In genomic region chr2:239912171-239912937, GRCh38 we compare ENCODE assay signal across 17 cellular contexts.
DNase-seq lines count a peak whose midpoint lies in the region; ATAC-seq, FAIRE-seq and TF ChIP-seq lines count a peak whose summit lies in the region.
"Had no signal": no experiment of that assay in that cellular context is flagged by ENCODE, and none has a peak within 500 bp of the region (broad histone marks: within the 10 kb centered on the region; RNA-seq: fewer than 3 reads in every experiment).

No MANE protein-coding gene starts in this region.

- peaks cover 0 to 4% (median 0%) of the 10 kb centered on the region in 3 experiments; a peak in 2 of 7 replicates for H3K36me3 Mint-ChIP-seq in H9 (ENCODE audit: insufficient read depth in 1 of 3, low read depth in 3 of 3)

- H3K9ac ChIP-seq in H9 (ENCODE audit: extremely low read depth, insufficient read length, low read length): no peak overlapping the region

- H3K4me3 Mint-ChIP-seq in H9: no peak overlapping the region
- H3K4me3 Mint-ChIP-seq: activated T-cell treated with anti-CD3 and anti-CD28 coated beads, Interleukin-2, amount 50 U/mL, for 72 hours; stimulated activated naive B cell treated with anti-CD40 and anti-IgM and Interleukin-4, amounts not matched to agents 10 μg/mL and 1 μg/mL and 100 μg/mL, for 72 hours had no signal

- no peak overlapping the region for H3K27ac Mint-ChIP-seq in H9
- H3K27ac Mint-ChIP-seq: activated T-cell treated with anti-CD3 and anti-CD28 coated beads, Interleukin-2, amount 50 U/mL, for 72 hours had no signal

- TF ChIP-seq CTCF in A549 (IDR thresholded peaks at IDR 0.05): no peak
- no peak for TF ChIP-seq CTCF in H9 (conservative IDR thresholded peaks at IDR 0.05)
- TF ChIP-seq CTCF in right atrium auricular region (IDR thresholded peaks at IDR 0.05): no peak
- no peak for TF ChIP-seq CTCF in sigmoid colon (IDR thresholded peaks at IDR 0.05)

- 83% methylated on average over 14 of the region's 14 CpGs for WGBS in A549 (ENCODE audit: missing lambda C conversion rate)
- WGBS in H9 (ENCODE audit: extremely low coverage, insufficient read length, low lambda C conversion rate): no CpG with 5 or more reads among the region's 14 CpGs
- 87 to 90% methylated on average over 14 of the region's 14 CpGs for WGBS in sigmoid colon, 2 donors

- no peak overlapping the region for H4K91ac ChIP-seq in H9 (ENCODE audit: insufficient read length, low read depth, low read length)

- no peak overlapping the region for H4K8ac ChIP-seq in H9 (replicated peaks; ENCODE audit: insufficient read length, low read depth, low read length)

- H3T11ph ChIP-seq in H9 (ENCODE audit: low read length): no peak overlapping the region

- H3K27me3 Mint-ChIP-seq in H9 (ENCODE audit: low read depth): no peaks in the 10 kb centered on the region; the same call in 1 of the 2 replicates
- H3K27me3 Mint-ChIP-seq: naive thymus-derived CD4-positive, alpha-beta T cell; stimulated activated naive B cell treated with anti-CD40 and anti-IgM and Interleukin-4, amounts not matched to agents 10 μg/mL and 1 μg/mL and 100 μg/mL, for 72 hours had no signal

- no peak overlapping the region for H3K18ac ChIP-seq in H9 (ENCODE audit: insufficient read length, low read depth, low read length)

- no peak overlapping the region for H3K23ac ChIP-seq in H9 (ENCODE audit: insufficient read length, low read depth, low read length)

- H3K27ac ChIP-seq in A549 (peak overlapping the region in 1 of 2 experiments; percentile 62; a peak in 3 of 6 replicates), H9 (ENCODE audit: insufficient read length, low read depth, low read length) (no peak overlapping the region), right atrium auricular region (no peak overlapping the region), sigmoid colon (peak overlapping the region in 3 of 4 donors; percentile 27 to 62 (median 43))
- H3K27ac ChIP-seq: cardiac muscle cell had no signal

- H3K4ac ChIP-seq in H9 (ENCODE audit: low read depth, low read length): no peak overlapping the region

- H2AK5ac ChIP-seq in H9 (ENCODE audit: insufficient read length, low read length): no peak overlapping the region

- no peaks in the 10 kb centered on the region for H3K36me3 ChIP-seq in right atrium auricular region
- H3K36me3 ChIP-seq in sigmoid colon: no peaks in the 10 kb centered on the region
- H3K36me3 ChIP-seq: cardiac muscle cell, heart left ventricle, transverse colon had no signal

- no peaks in the 10 kb centered on the region for H3K23me2 ChIP-seq in H9 (ENCODE audit: insufficient read length, low read depth, low read length, poor library complexity, severe bottlenecking)

- DNase-seq in A549 (ENCODE audit: low read depth in 1 of 2, low spot score in 1 of 2) (no peak), H9 (peak; percentile 14), right atrium auricular region (ENCODE audit: low spot score) (peak; percentile 54), sigmoid colon (no peak), foreskin melanocyte (no peak)
- DNase-seq: activated T-cell treated with anti-CD3 and anti-CD28 coated beads, Interleukin-2, amount 50 U/mL, for 72 hours; effector memory CD4-positive, alpha-beta T cell; NCI-H146; stimulated activated CD4-positive, alpha-beta T cell treated with anti-CD3 and anti-CD28 coated beads, Interleukin-15, amount 100 ng/mL, for 24 hours; stimulated activated naive B cell treated with anti-CD40 and anti-IgM and Interleukin-4, amounts not matched to agents 10 μg/mL and 1 μg/mL and 100 μg/mL, for 72 hours; transverse colon had no signal

- H3K9me3 ChIP-seq in A549: peaks cover 27% of the 10 kb centered on the region
- H3K9me3 ChIP-seq in H9 (ENCODE audit: control insufficient read depth, low read depth, low read length): peaks cover under 1% of the 10 kb centered on the region
- H3K9me3 ChIP-seq in right atrium auricular region: peaks cover 6 to 12% of the 10 kb centered on the region in 2 donors
- peaks cover 0 to 15% (median 2%) of the 10 kb centered on the region in 4 donors for H3K9me3 ChIP-seq in sigmoid colon

- no peaks in the 10 kb centered on the region for H4K20me1 ChIP-seq in H9 (ENCODE audit: control insufficient read depth, insufficient read depth, insufficient read length)

- H2BK12ac ChIP-seq in H9 (ENCODE audit: insufficient read length, low read depth, low read length): no peak overlapping the region

- no peak overlapping the region for H4K5ac ChIP-seq in H9 (ENCODE audit: insufficient read length, low read depth, low read length)

- no peak overlapping the region for H2BK5ac ChIP-seq in H9 (ENCODE audit: insufficient read length, low read length)

- POLR2A ChIA-PET in A549 (lab: Yijun Ruan, JAX): no interaction called here

- TF ChIP-seq POLR2A in A549 (IDR thresholded peaks at IDR 0.05; ENCODE audit: low read length): no peak
- no peak for TF ChIP-seq POLR2A in sigmoid colon (IDR thresholded peaks at IDR 0.05)

- ATAC-seq in A549: peak; percentile 22 to 26; a peak in 2 of 6 replicates
- ATAC-seq in GM18870 (IDR thresholded peaks at IDR 0.05; ENCODE audit: unreplicated experiment): no peak
- no peak for ATAC-seq in GM21723 (IDR thresholded peaks at IDR 0.05; ENCODE audit: unreplicated experiment)

- no peaks in the 10 kb centered on the region for H3K79me1 ChIP-seq in H9 (ENCODE audit: insufficient read depth, low read depth, low read length, poor library complexity, severe bottlenecking)

- H2AFZ ChIP-seq in H9 (ENCODE audit: low read length): no peak overlapping the region

- CTCF ChIA-PET in A549 (lab: Yijun Ruan, JAX): interaction anchor here (0.7 kb wide), 1 partner anchor 85 kb away, joined by 3 read pairs; no protein-coding TSS in a partner anchor

- H3K79me2 ChIP-seq in H9 (ENCODE audit: insufficient read depth, low read length): no peaks in the 10 kb centered on the region

- no peak overlapping the region for H2BK15ac ChIP-seq in H9 (ENCODE audit: low read depth, low read length)

- FAIRE-seq in A549 (lab: Jason Lieb, UNC): no peak
- FAIRE-seq: RCC 7860 had no signal

- TF ChIP-seq EP300 in A549 (IDR thresholded peaks at IDR 0.05) (no peak), sigmoid colon (IDR thresholded peaks at IDR 0.05) (no peak)

- H3K4me3 ChIP-seq in A549 (no peak overlapping the region), right atrium auricular region (no peak overlapping the region), sigmoid colon (no peak overlapping the region)
- H3K4me3 ChIP-seq: cardiac muscle cell, transverse colon had no signal

- H3K14ac ChIP-seq in H9 (ENCODE audit: insufficient read depth, low read length): no peak overlapping the region

- H3K4me2 ChIP-seq in A549 (no peak overlapping the region), H9 (ENCODE audit: insufficient read depth, insufficient read length, low read length) (no peak overlapping the region)

- H3K56ac ChIP-seq in H9 (ENCODE audit: insufficient read length, low read depth, low read length): no peak overlapping the region

- no peak overlapping the region for H2BK20ac ChIP-seq in H9 (ENCODE audit: low read depth, low read length, poor library complexity, severe bottlenecking)

- no peak for TF ChIP-seq RAD21 in A549 (conservative IDR thresholded peaks at IDR 0.05 in 1 of 2, IDR thresholded peaks at IDR 0.05 in 1 of 2)

- peaks cover 0 to 2% of the 10 kb centered on the region in 2 experiments; a peak in 1 of 4 replicates for H3K4me1 Mint-ChIP-seq in H9

- H3K27me3 ChIP-seq in H9 (ENCODE audit: insufficient read depth, low read length) (no peaks in the 10 kb centered on the region), right atrium auricular region (no peaks in the 10 kb centered on the region), sigmoid colon (no peaks in the 10 kb centered on the region)
- H3K27me3 ChIP-seq: cardiac muscle cell, heart left ventricle, transverse colon had no signal

- H3K9me3 Mint-ChIP-seq in H9: peaks cover 4 to 6% of the 10 kb centered on the region in 2 experiments; a peak in 4 of 5 replicates
- H3K9me3 Mint-ChIP-seq: activated T-cell treated with anti-CD3 and anti-CD28 coated beads, Interleukin-2, amount 50 U/mL, for 72 hours had no signal

- H3K4me1 ChIP-seq in A549 (peaks cover 7% of the 10 kb centered on the region; the same call in 1 of the 3 replicates), H9 (ENCODE audit: insufficient read depth, low read length) (no peaks in the 10 kb centered on the region), right atrium auricular region (peaks cover 0 to 8% of the 10 kb centered on the region in 2 donors), sigmoid colon (peaks cover 0 to 7% (median 0%) of the 10 kb centered on the region in 4 donors)

- H2BK120ac ChIP-seq in H9 (ENCODE audit: low read depth, low read length, poor library complexity, severe bottlenecking): no peak overlapping the region

- intact Hi-C loops in sigmoid colon (cut with DNase I): no loop called here

TF ChIP-seq in A549, 52 proteins besides CTCF, POLR2A, EP300 and RAD21 (continues in another document):
- TF ChIP-seq, protein P1, sequence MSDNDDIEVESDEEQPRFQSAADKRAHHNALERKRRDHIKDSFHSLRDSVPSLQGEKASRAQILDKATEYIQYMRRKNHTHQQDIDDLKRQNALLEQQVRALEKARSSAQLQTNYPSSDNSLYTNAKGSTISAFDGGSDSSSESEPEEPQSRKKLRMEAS (IDR thresholded peaks at IDR 0.05): no peak
- TF ChIP-seq BCL3 (IDR thresholded peaks at IDR 0.05) (no peak), HOXA7 (CRISPR knock-in tag; IDR thresholded peaks at IDR 0.05) (no peak), KDM1A (IDR thresholded peaks at IDR 0.05; ENCODE audit: low read depth) (no peak), EHMT2 (IDR thresholded peaks at IDR 0.05; ENCODE audit: low read depth) (no peak), KDM5A (IDR thresholded peaks at IDR 0.05) (no peak), HOXB13 (CRISPR knock-in tag; IDR thresholded peaks at IDR 0.05; ENCODE audit: low read depth) (no peak), SREBF2 (IDR thresholded peaks at IDR 0.05) (no peak), CHD4 (IDR thresholded peaks at IDR 0.05; ENCODE audit: borderline replicate concordance) (no peak), NPAS2 (CRISPR knock-in tag; IDR thresholded peaks at IDR 0.05; ENCODE audit: borderline replicate concordance) (no peak), HEYL (CRISPR knock-in tag; IDR thresholded peaks at IDR 0.05) (no peak), RCOR1 (IDR thresholded peaks at IDR 0.05; ENCODE audit: low read depth, low read length) (no peak), JUN (IDR thresholded peaks at IDR 0.05) (no peak), ZSCAN20 (CRISPR knock-in tag; IDR thresholded peaks at IDR 0.05) (no peak), CBX2 (IDR thresholded peaks at IDR 0.05; ENCODE audit: borderline replicate concordance, low read depth) (no peak)

Comparison
In these comparisons a context has a peak if more than half of its experiments do, and no peak if none do; other contexts are left out.
1. ATAC-seq: peak in A549 (2 of 2); none in GM18870 (single experiment) and GM21723 (single experiment).
2. DNase-seq: peak in H9 (single experiment) and right atrium auricular region (single experiment); none in A549 (0 of 2), sigmoid colon (single experiment) and foreskin melanocyte (single experiment).
3. H3K27ac ChIP-seq: peak in sigmoid colon (3 of 4); none in H9 (single experiment) and right atrium auricular region (0 of 2).